In genomic region chr1:236000781-236001180, GRCh38 we compare ENCODE assay signal across 1 cellular context.
TF ChIP-seq lines count a peak whose summit lies in the region.

No MANE protein-coding gene starts in this region.

TF ChIP-seq in GM12878, 131 proteins besides CTCF, POLR2A, EP300 and RAD21:
- TF ChIP-seq STAT3 (IDR thresholded peaks at IDR 0.05; ENCODE audit: low read depth, low read length) = no peak
- TF ChIP-seq TARDBP (IDR thresholded peaks at IDR 0.05; ENCODE audit: borderline replicate concordance) = no peak
- TF ChIP-seq FOXK2 (IDR thresholded peaks at IDR 0.05) = no peak
- TF ChIP-seq USF2 (IDR thresholded peaks at IDR 0.05; ENCODE audit: borderline replicate concordance, low read depth, low read length) = no peak
- TF ChIP-seq CBX5 (IDR thresholded peaks at IDR 0.05; ENCODE audit: low read depth) = no peak
- no peak for TF ChIP-seq CHD1 (IDR thresholded peaks at IDR 0.05; ENCODE audit: low read depth, low read length)
- no peak for TF ChIP-seq ASH2L (IDR thresholded peaks at IDR 0.05; ENCODE audit: borderline replicate concordance, low read depth)
- no peak for TF ChIP-seq ETV6 (conservative IDR thresholded peaks at IDR 0.05 in 1 of 2, IDR thresholded peaks at IDR 0.05 in 1 of 2; ENCODE audit: borderline replicate concordance in 1 of 2, low read depth in 1 of 2)
- no peak for TF ChIP-seq BCL11A (IDR thresholded peaks at IDR 0.05; ENCODE audit: low read depth, low read length)
- no peak for TF ChIP-seq PAX5 (IDR thresholded peaks at IDR 0.05; ENCODE audit: borderline replicate concordance, low read depth, low read length)
- no peak for TF ChIP-seq ATF7 (IDR thresholded peaks at IDR 0.05; ENCODE audit: low read depth)
- TF ChIP-seq POLR2AphosphoS2 (IDR thresholded peaks at IDR 0.05; ENCODE audit: low read depth, low read length) = no peak
- TF ChIP-seq TCF3 (IDR thresholded peaks at IDR 0.05; ENCODE audit: borderline replicate concordance, insufficient read depth, low read depth, low read length) = no peak
- TF ChIP-seq SP1 (IDR thresholded peaks at IDR 0.05; ENCODE audit: low read depth, low read length) = no peak
- no peak for TF ChIP-seq ELK1 (IDR thresholded peaks at IDR 0.05; ENCODE audit: low read depth, low read length)
- TF ChIP-seq E2F4 (IDR thresholded peaks at IDR 0.05; ENCODE audit: low read depth, low read length) = no peak
- TF ChIP-seq NR2C2 (IDR thresholded peaks at IDR 0.05; ENCODE audit: borderline replicate concordance, control insufficient read depth, insufficient read length, low read depth) = no peak
- no peak for TF ChIP-seq ZNF274 (IDR thresholded peaks at IDR 0.05; ENCODE audit: insufficient read depth, insufficient read length)
- TF ChIP-seq WRNIP1 (IDR thresholded peaks at IDR 0.05; ENCODE audit: borderline replicate concordance, low read depth, low read length) = no peak
- TF ChIP-seq YY1 (IDR thresholded peaks at IDR 0.05; ENCODE audit: low read depth, low read length) = no peak
